Comparison of ENCODE assay signal across 8 cellular contexts in the genomic region with DNA sequence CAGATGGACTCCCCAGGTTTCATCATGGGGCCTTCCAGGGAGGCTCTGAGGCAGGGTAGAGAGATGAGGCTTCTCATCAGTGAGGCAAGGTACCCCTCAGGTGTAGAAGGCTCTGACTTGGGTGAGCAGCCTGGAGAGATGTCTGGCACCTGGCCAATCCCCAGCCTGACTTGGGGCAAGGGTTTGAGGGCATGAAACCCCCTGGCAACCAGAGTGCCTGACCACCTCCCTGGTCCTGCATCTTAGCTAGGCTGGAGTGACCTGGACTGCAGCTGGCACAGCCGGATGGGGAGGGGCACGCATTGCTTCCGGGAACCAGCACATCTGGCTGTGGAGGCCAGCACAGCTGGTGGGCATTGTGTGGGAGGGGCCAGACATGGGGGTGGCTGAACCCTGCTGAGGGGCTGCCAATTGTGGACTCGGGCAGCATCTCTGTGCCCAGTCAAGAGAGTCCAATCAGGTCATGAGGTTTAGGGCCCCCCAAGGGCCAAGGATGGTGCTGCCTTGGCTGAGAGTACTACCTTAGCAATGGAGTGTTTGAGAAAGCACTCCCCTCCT. TPM values are rescaled to one million over a fixed set of nuclear protein-coding genes. Genes with fewer than 3 reads are reported as not detected.
DNase-seq lines count a peak whose midpoint lies in the region; ATAC-seq lines count a peak whose summit lies in the region.

No MANE protein-coding gene starts in this region.

- CTCF ChIA-PET in activated CD4-positive, alpha-beta T cell treated with anti-CD3 and anti-CD28 coated beads, Interleukin-2, amount 10 ng/mL, durations not matched to agents 7 days and 5 days (lab: Charles Lee), result interaction anchor here (0.6 kb wide), 1 partner anchor 20 kb away, joined by 3 read pairs; no protein-coding TSS in a partner anchor

- peaks cover 19 to 26% of the 10 kb centered on the region in 2 donors for H3K4me1 ChIP-seq in duodenal mucosa (ENCODE audit: control insufficient read depth in 1 of 2, insufficient read depth in 2 of 2, low read length in 2 of 2)
- peaks cover 34% of the 10 kb centered on the region for H3K4me1 ChIP-seq in mucosa of stomach (ENCODE audit: control insufficient read depth, insufficient read depth, low read length)

- H3K27me3 ChIP-seq in duodenal mucosa (ENCODE audit: control insufficient read depth in 1 of 2, insufficient read depth in 2 of 2, low read length in 2 of 2) (no peaks in the 10 kb centered on the region), mucosa of stomach (ENCODE audit: control insufficient read depth, insufficient read depth, low read length) (no peaks in the 10 kb centered on the region)

- ATAC-seq in stimulated activated naive CD8-positive, alpha-beta T cell treated with anti-CD3 and anti-CD28 coated beads, Interleukin-15, Interleukin-2, amounts not matched to agents 100 U/mL and 50 U/mL, for 24 hours, result no peak

- no peaks in the 10 kb centered on the region for H3K9me3 ChIP-seq in duodenal mucosa (ENCODE audit: control insufficient read depth in 1 of 2, low read length in 2 of 2)
- H3K9me3 ChIP-seq in mucosa of stomach (ENCODE audit: control insufficient read depth, low read length), result no peaks in the 10 kb centered on the region

- H3K9me3 Mint-ChIP-seq in stimulated activated naive CD8-positive, alpha-beta T cell treated with anti-CD3 and anti-CD28 coated beads, Interleukin-15, Interleukin-2, amounts not matched to agents 100 ng/mL and 50 ng/mL, for 24 hours, result no peaks in the 10 kb centered on the region
- H3K9me3 Mint-ChIP-seq in activated CD4-positive, alpha-beta T cell treated with anti-CD3 and anti-CD28 coated beads, Interleukin-2, amount 10 ng/mL, durations not matched to agents 7 days and 5 days, result no peaks in the 10 kb centered on the region

- H3K27me3 Mint-ChIP-seq in stimulated activated naive CD8-positive, alpha-beta T cell treated with anti-CD3 and anti-CD28 coated beads, Interleukin-15, Interleukin-2, amounts not matched to agents 100 ng/mL and 50 ng/mL, for 24 hours, result no peaks in the 10 kb centered on the region
- peaks cover 2% of the 10 kb centered on the region for H3K27me3 Mint-ChIP-seq in activated CD4-positive, alpha-beta T cell treated with anti-CD3 and anti-CD28 coated beads, Interleukin-2, amount 10 ng/mL, durations not matched to agents 7 days and 5 days

- DNase-seq in stimulated activated naive CD8-positive, alpha-beta T cell treated with anti-CD3 and anti-CD28 coated beads, Interleukin-15, Interleukin-2, amounts not matched to agents 100 U/mL and 50 U/mL, for 24 hours, result no peak
- DNase-seq in NCI-H510A (lab: John Stamatoyannopoulos, UW), result no peak
- no peak for DNase-seq in stimulated activated naive CD4-positive, alpha-beta T cell treated with Interleukin-2 at 50 U/mL for 16 hours (lab: John Stamatoyannopoulos, UW)
- DNase-seq in HPDE6-E6E7 (ENCODE audit: extremely low spot score), result no peak
- DNase-seq in activated CD4-positive, alpha-beta T cell treated with anti-CD3 and anti-CD28 coated beads, Interleukin-2, amount 10 ng/mL, durations not matched to agents 7 days and 5 days, result no peak

- H3K27ac Mint-ChIP-seq in stimulated activated naive CD8-positive, alpha-beta T cell treated with anti-CD3 and anti-CD28 coated beads, Interleukin-15, Interleukin-2, amounts not matched to agents 100 ng/mL and 50 ng/mL, for 24 hours, result no peak overlapping the region
- H3K27ac Mint-ChIP-seq in activated CD4-positive, alpha-beta T cell treated with anti-CD3 and anti-CD28 coated beads, Interleukin-2, amount 10 ng/mL, durations not matched to agents 7 days and 5 days, result no peak overlapping the region

- peak overlapping the region; percentile 23 for H3K4me3 Mint-ChIP-seq in stimulated activated naive CD8-positive, alpha-beta T cell treated with anti-CD3 and anti-CD28 coated beads, Interleukin-15, Interleukin-2, amounts not matched to agents 100 ng/mL and 50 ng/mL, for 24 hours
- H3K4me3 Mint-ChIP-seq in activated CD4-positive, alpha-beta T cell treated with anti-CD3 and anti-CD28 coated beads, Interleukin-2, amount 10 ng/mL, durations not matched to agents 7 days and 5 days, result no peak overlapping the region

- H3K9ac ChIP-seq in duodenal mucosa (ENCODE audit: low read depth in 1 of 2, low read length in 2 of 2), result peak overlapping the region in 1 of 2 donors; percentile 33
- H3K9ac ChIP-seq in mucosa of stomach (ENCODE audit: low read length), result peak overlapping the region; percentile 65

- H3K36me3 Mint-ChIP-seq in stimulated activated naive CD8-positive, alpha-beta T cell treated with anti-CD3 and anti-CD28 coated beads, Interleukin-15, Interleukin-2, amounts not matched to agents 100 ng/mL and 50 ng/mL, for 24 hours (ENCODE audit: low read depth), result no peaks in the 10 kb centered on the region
- H3K36me3 Mint-ChIP-seq in activated CD4-positive, alpha-beta T cell treated with anti-CD3 and anti-CD28 coated beads, Interleukin-2, amount 10 ng/mL, durations not matched to agents 7 days and 5 days (ENCODE audit: low read depth), result no peaks in the 10 kb centered on the region

- no peak overlapping the region for H3K27ac ChIP-seq in duodenal mucosa (ENCODE audit: low read depth, low read length)

- POLR2A ChIA-PET in activated CD4-positive, alpha-beta T cell treated with anti-CD3 and anti-CD28 coated beads, Interleukin-2, amount 10 ng/mL, durations not matched to agents 7 days and 5 days (lab: Charles Lee), result no interaction called here

- peak overlapping the region; percentile 50 to 68 for H3K4me3 ChIP-seq in duodenal mucosa (ENCODE audit: low read depth in 1 of 2, low read length in 2 of 2)
- peak overlapping the region; percentile 37 for H3K4me3 ChIP-seq in mucosa of stomach (ENCODE audit: low read length)

- H3K36me3 ChIP-seq in duodenal mucosa (ENCODE audit: control insufficient read depth in 1 of 2, insufficient read depth in 2 of 2, low read length in 2 of 2), result no peaks in the 10 kb centered on the region
- H3K36me3 ChIP-seq in mucosa of stomach (ENCODE audit: control insufficient read depth, insufficient read depth, low read length), result no peaks in the 10 kb centered on the region

- peaks cover 20% of the 10 kb centered on the region for H3K4me1 Mint-ChIP-seq in stimulated activated naive CD8-positive, alpha-beta T cell treated with anti-CD3 and anti-CD28 coated beads, Interleukin-15, Interleukin-2, amounts not matched to agents 100 ng/mL and 50 ng/mL, for 24 hours (ENCODE audit: low read depth)
- H3K4me1 Mint-ChIP-seq in activated CD4-positive, alpha-beta T cell treated with anti-CD3 and anti-CD28 coated beads, Interleukin-2, amount 10 ng/mL, durations not matched to agents 7 days and 5 days, result peaks cover 20% of the 10 kb centered on the region

RNA-seq across cellular contexts. Expression of a gene that starts 1.9 kb away (rescaled TPM):
- total RNA-seq in activated CD4-positive, alpha-beta T cell treated with anti-CD3 and anti-CD28 coated beads, Interleukin-2, amount 10 ng/mL, durations not matched to agents 7 days and 5 days, result under 1 TPM; 0.21 to 0.22 TPM

RNA-seq across cellular contexts. Expression of a gene that starts 29.9 kb away (rescaled TPM):
- total RNA-seq in activated CD4-positive, alpha-beta T cell treated with anti-CD3 and anti-CD28 coated beads, Interleukin-2, amount 10 ng/mL, durations not matched to agents 7 days and 5 days, result not detected

RNA-seq across cellular contexts. Expression of a gene that starts 47.2 kb away (rescaled TPM):
- not detected for total RNA-seq in activated CD4-positive, alpha-beta T cell treated with anti-CD3 and anti-CD28 coated beads, Interleukin-2, amount 10 ng/mL, durations not matched to agents 7 days and 5 days

RNA-seq across cellular contexts. Expression of a gene that starts 54.9 kb away (rescaled TPM):
- 100 to 1,000 TPM in 1 of 2 experiments, 10 to 100 TPM in 1; 96.4 to 106 TPM for total RNA-seq in activated CD4-positive, alpha-beta T cell treated with anti-CD3 and anti-CD28 coated beads, Interleukin-2, amount 10 ng/mL, durations not matched to agents 7 days and 5 days
